1 cellular context compared by ENCODE assay signal in genomic region chr4:74244049-74244448, GRCh38.
TF ChIP-seq lines count a peak whose summit lies in the region.

No MANE protein-coding gene starts in this region.

TF ChIP-seq in SK-N-SH, 30 proteins besides CTCF, POLR2A, EP300 and RAD21 (continued from another document):
- no peak for TF ChIP-seq TCF12 (IDR thresholded peaks at IDR 0.05)
